13 cellular contexts compared by ENCODE assay signal in the genomic region with DNA sequence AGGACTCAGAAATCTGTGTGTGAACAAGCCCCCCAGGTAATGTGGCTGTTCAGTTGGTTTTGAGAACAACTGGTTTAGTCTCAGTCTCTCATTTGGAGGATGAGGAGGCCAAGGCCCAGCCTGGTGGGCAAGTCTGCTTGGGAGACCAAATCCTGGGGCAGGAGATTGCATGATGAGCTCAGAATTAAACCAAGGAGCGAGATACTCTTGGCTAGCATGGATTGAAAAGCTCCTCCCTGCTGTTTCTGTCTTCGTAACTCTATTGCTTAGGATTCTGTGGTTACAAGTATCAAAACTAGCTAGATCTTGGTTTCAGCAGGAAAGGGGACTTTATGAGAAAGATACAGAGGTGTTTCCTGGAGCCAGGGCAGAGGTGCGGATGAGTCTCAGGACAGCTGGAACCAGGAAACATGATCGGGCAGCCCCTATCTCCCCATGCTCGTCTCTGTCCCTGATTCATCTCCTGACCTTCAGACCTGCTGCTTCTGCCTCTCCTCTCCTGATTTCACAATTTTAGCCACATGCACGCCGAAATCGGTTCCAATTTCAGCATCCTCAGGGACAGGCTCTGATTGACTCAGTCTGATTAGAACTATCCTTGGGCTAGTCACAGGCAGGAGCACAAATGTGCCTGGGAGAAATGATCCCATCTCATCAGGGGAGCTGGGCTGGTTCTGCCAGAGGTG. TPM values are rescaled to one million over a fixed set of nuclear protein-coding genes. Genes with fewer than 3 reads are reported as not detected.
DNase-seq lines count a peak whose midpoint lies in the region; ATAC-seq and TF ChIP-seq lines count a peak whose summit lies in the region.
"Had no signal": no experiment of that assay in that cellular context is flagged by ENCODE, and none has a peak within 500 bp of the region (broad histone marks: within the 10 kb centered on the region; RNA-seq: fewer than 3 reads in every experiment).

No MANE protein-coding gene starts in this region.

- BruUV-seq in mammary epithelial cell (replicated peaks; lab: Mats Ljungman, UMichigan): no TSS peak

- H3K27me3 Mint-ChIP-seq in HFFc6 (ENCODE audit: insufficient read depth): no peaks in the 10 kb centered on the region; the same call in 1 of the 2 replicates
- H3K27me3 Mint-ChIP-seq: activated CD8-positive, alpha-beta T cell treated with anti-CD3 and anti-CD28 coated beads for 36 hours had no signal

- no peaks in the 10 kb centered on the region for H3K36me3 Mint-ChIP-seq in HFFc6 (ENCODE audit: low read depth)

- no peak overlapping the region for H3K9ac ChIP-seq in mammary epithelial cell (ENCODE audit: insufficient read depth, low read length)

- 75% methylated on average over 7 of the region's 8 CpGs for WGBS in mammary epithelial cell (ENCODE audit: low coverage, missing lambda C conversion rate)
- 56 to 74% methylated on average over 8 of the region's 8 CpGs for WGBS in testis, 2 donors

- peak overlapping the region; percentile 42 for H2AFZ ChIP-seq in mammary epithelial cell (ENCODE audit: low read depth, low read length)

- peaks cover 49% of the 10 kb centered on the region for H3K4me1 Mint-ChIP-seq in HFFc6 (ENCODE audit: low read depth)

- peak overlapping the region; percentile 76 for H3K4me3 Mint-ChIP-seq in HFFc6
- H3K4me3 Mint-ChIP-seq: activated CD8-positive, alpha-beta T cell treated with anti-CD3 and anti-CD28 coated beads for 36 hours had no signal

- DNase-seq in HFFc6 (peak; percentile 86), mammary epithelial cell (no peak), left lobe of liver (ENCODE audit: low spot score) (no peak), testis (peak; percentile 15), DMS53 treated with DMSO at 0.1 percent for 48 hours (lab: John Stamatoyannopoulos, UW; ENCODE audit: unreplicated experiment) (no peak), GM10266 (ENCODE audit: extremely low spot score) (no peak), AML-193 (lab: John Stamatoyannopoulos, UW) (no peak), DMS114 treated with DMSO at 0.1 percent for 48 hours (lab: John Stamatoyannopoulos, UW; ENCODE audit: unreplicated experiment) (no peak)
- DNase-seq: activated CD8-positive, alpha-beta T cell treated with anti-CD3 and anti-CD28 coated beads for 36 hours; left cardiac atrium; NCI-H1694 treated with DMSO at 0.1 percent for 48 hours; SHP77 had no signal

- TF ChIP-seq CTCF in HFFc6 (IDR thresholded peaks at IDR 0.05) (no peak), mammary epithelial cell (conservative IDR thresholded peaks at IDR 0.05 in 1 of 2, IDR thresholded peaks at IDR 0.05 in 1 of 2; ENCODE audit: extremely low read depth in 1 of 2, insufficient read depth in 1 of 2, low read depth in 1 of 2, low read length in 2 of 2) (no peak), testis (IDR thresholded peaks at IDR 0.05) (no peak), GM10266 (IDR thresholded peaks at IDR 0.05; ENCODE audit: control insufficient read depth, insufficient read depth, low read depth, missing control alignments) (no peak)

- H3K4me3 ChIP-seq in mammary epithelial cell (replicated peaks in 1 of 3; ENCODE audit: insufficient read depth in 1 of 3, low read depth in 2 of 3, low read length in 3 of 3): no peak overlapping the region
- no peak overlapping the region for H3K4me3 ChIP-seq in testis
- H3K4me3 ChIP-seq: tibial artery had no signal

- TF ChIP-seq POLR2A in testis (IDR thresholded peaks at IDR 0.05): no peak

- CTCF ChIA-PET in mammary epithelial cell (lab: Charles Lee; ENCODE audit: low non-redundant PET): no interaction called here

- ATAC-seq in left lobe of liver: peak; percentile 77
- ATAC-seq: activated CD8-positive, alpha-beta T cell treated with anti-CD3 and anti-CD28 coated beads for 36 hours had no signal

- dilution Hi-C loops in mammary epithelial cell (cut with HindIII; ENCODE audit: low sequenced_read_pairs): no loop called here

- H3K27ac ChIP-seq in mammary epithelial cell (ENCODE audit: insufficient read depth, low read depth, low read length) (no peak overlapping the region), testis (no peak overlapping the region)
- H3K27ac ChIP-seq: tibial artery had no signal

- intact Hi-C loops in mammary epithelial cell (cut with micrococcal nuclease) (loop anchor here (5.0 kb wide), 1 partner anchor 129 kb away; no protein-coding TSS in a partner anchor), testis (cut with DNase I; ENCODE audit: low total_unique reads) (no loop called here)

- in situ Hi-C loops in mammary epithelial cell (cut with MboI; ENCODE audit: low sequenced_read_pairs in 2 of 2): no loop called here

- no peaks in the 10 kb centered on the region for H4K20me1 ChIP-seq in mammary epithelial cell (ENCODE audit: insufficient read depth, low read length)

- H3K9me3 Mint-ChIP-seq in HFFc6: 0 out of 2 replicates have a peak, but pooled peaks cover 5% of the 10 kb centered on the region

- H3K4me2 ChIP-seq in mammary epithelial cell (ENCODE audit: insufficient read depth, low read depth, low read length): no peak overlapping the region

- H3K27me3 ChIP-seq in mammary epithelial cell (ENCODE audit: insufficient read depth, low read length): no peaks in the 10 kb centered on the region
- H3K27me3 ChIP-seq in testis: no peaks in the 10 kb centered on the region
- H3K27me3 ChIP-seq: tibial artery had no signal

- H3K4me1 ChIP-seq in mammary epithelial cell (ENCODE audit: insufficient read depth, low read length): peaks cover 25% of the 10 kb centered on the region
- H3K4me1 ChIP-seq in testis: peaks cover 3% of the 10 kb centered on the region
- H3K4me1 ChIP-seq: tibial artery had no signal

- no peaks in the 10 kb centered on the region for H3K9me3 ChIP-seq in mammary epithelial cell (replicated peaks; ENCODE audit: insufficient read depth, low read length)
- no peaks in the 10 kb centered on the region for H3K9me3 ChIP-seq in testis
- H3K9me3 ChIP-seq: tibial artery had no signal

- no peaks in the 10 kb centered on the region for H3K36me3 ChIP-seq in mammary epithelial cell (ENCODE audit: insufficient read depth, low read length)
- H3K36me3 ChIP-seq in testis (ENCODE audit: low read depth, missing control alignments): no peaks in the 10 kb centered on the region
- H3K36me3 ChIP-seq: tibial artery had no signal

- no peaks in the 10 kb centered on the region for H3K79me2 ChIP-seq in mammary epithelial cell (ENCODE audit: insufficient read depth, low read length)

- H3K27ac Mint-ChIP-seq in HFFc6: peak overlapping the region; percentile 84
- H3K27ac Mint-ChIP-seq: activated CD8-positive, alpha-beta T cell treated with anti-CD3 and anti-CD28 coated beads for 36 hours had no signal

RNA-seq across cellular contexts. Expression of gene RIN3, which starts 40.2 kb away (rescaled TPM):
- total RNA-seq in HFFc6 (2021; fragmentation: NEBNext Ultra II Directional; extraction: Animal tissue kit (Norgen Biotek cat#: 25700)): 10 to 100 TPM; 19.7 to 26.0 (median 24.6) TPM
- total RNA-seq in mammary epithelial cell (10 to 100 TPM in 1 of 2 donors, 1 to 10 TPM in 1; 3.5 to 14.5 TPM), left lobe of liver (20.2 TPM), testis (10 to 100 TPM; 49.8 to 56.2 TPM)
- polyA plus RNA-seq in mammary epithelial cell (2.4 TPM), testis (ENCODE audit: insufficient read depth, low read depth, low replicate concordance) (25.9 TPM)
- polyA minus RNA-seq in mammary epithelial cell: 7.4 TPM

Comparison
In these comparisons a context has a peak if more than half of its experiments do, and no peak if none do; other contexts are left out.
1. DNase-seq: peak in HFFc6 (single experiment) and testis (single experiment); none in mammary epithelial cell (single experiment), left lobe of liver (single experiment), DMS53 treated with DMSO at 0.1 percent for 48 hours (single experiment), GM10266 (single experiment), AML-193 (0 of 2) and DMS114 treated with DMSO at 0.1 percent for 48 hours (single experiment).